21 cellular contexts compared by ENCODE assay signal in genomic region chr4:88846232-88846790, GRCh38.
DNase-seq lines count a peak whose midpoint lies in the region; ATAC-seq and TF ChIP-seq lines count a peak whose summit lies in the region.
"Had no signal": no experiment of that assay in that cellular context is flagged by ENCODE, and none has a peak within 500 bp of the region (broad histone marks: within the 10 kb centered on the region; RNA-seq: fewer than 3 reads in every experiment).

No MANE protein-coding gene starts in this region.

- no peaks in the 10 kb centered on the region for H3K9me3 ChIP-seq in fibroblast of lung (ENCODE audit: control insufficient read depth, insufficient read depth, low read depth, low read length)
- no peaks in the 10 kb centered on the region for H3K9me3 ChIP-seq in testis
- H3K9me3 ChIP-seq: BE2C, esophagus squamous epithelium, upper lobe of right lung had no signal

- H3K4me2 ChIP-seq in fibroblast of lung (ENCODE audit: extremely low read depth, insufficient read depth, low read length) = peak overlapping the region; percentile 23

- no peaks in the 10 kb centered on the region for H3K36me3 ChIP-seq in fibroblast of lung (ENCODE audit: control insufficient read depth, insufficient read depth, low read length)
- no peaks in the 10 kb centered on the region for H3K36me3 ChIP-seq in testis (ENCODE audit: low read depth, missing control alignments)
- H3K36me3 ChIP-seq: BE2C, esophagus squamous epithelium, upper lobe of right lung had no signal

- H3K27me3 ChIP-seq in fibroblast of lung (ENCODE audit: control insufficient read depth, insufficient read depth, low read length) (no peaks in the 10 kb centered on the region), testis (no peaks in the 10 kb centered on the region)
- H3K27me3 ChIP-seq: BE2C, esophagus squamous epithelium, upper lobe of right lung had no signal

- no peaks in the 10 kb centered on the region for H3K79me2 ChIP-seq in fibroblast of lung (ENCODE audit: control insufficient read depth, insufficient read depth, low read length)

- no peak overlapping the region for H3K4me3 ChIP-seq in fibroblast of lung (replicated peaks in 1 of 4; ENCODE audit: control extremely low read depth in 1 of 4, insufficient read depth in 1 of 4, low read depth in 3 of 4, low read length in 4 of 4)
- no peak overlapping the region for H3K4me3 ChIP-seq in testis
- H3K4me3 ChIP-seq: esophagus squamous epithelium, upper lobe of right lung had no signal

- CTCF ChIA-PET in WTC11 (lab: Charles Lee) = no interaction called here

- no peaks in the 10 kb centered on the region for H3K4me1 ChIP-seq in fibroblast of lung (ENCODE audit: control insufficient read depth, extremely low read depth, insufficient read depth, low read length)
- no peaks in the 10 kb centered on the region for H3K4me1 ChIP-seq in testis
- H3K4me1 ChIP-seq: esophagus squamous epithelium had no signal

- no peak overlapping the region for H3K27ac ChIP-seq in fibroblast of lung (ENCODE audit: insufficient read depth, low read length)
- no peak overlapping the region for H3K27ac ChIP-seq in testis
- H3K27ac ChIP-seq: 22Rv1, esophagus squamous epithelium, upper lobe of right lung had no signal

- WGBS in testis, 2 donors = 38 to 43% methylated on average over 4 of the region's 4 CpGs

- peak overlapping the region; percentile 67 for H3K27ac Mint-ChIP-seq in WTC11
- H3K27ac Mint-ChIP-seq in progenitor cell of endocrine pancreas = peak overlapping the region; percentile 35
- H3K27ac Mint-ChIP-seq: activated B cell treated with CpG ODN at 0.5 μM for 24 hours; activated CD4-positive, alpha-beta memory T cell treated with anti-CD3 and anti-CD28 coated beads, Interleukin-2, amount 10 ng/mL, durations not matched to agents 7 days and 5 days had no signal

- POLR2A ChIA-PET in WTC11 (lab: Charles Lee) = interaction anchor here (0.6 kb wide), 1 partner anchor 56 kb away, joined by 3 read pairs; no protein-coding TSS in a partner anchor

- no peak for TF ChIP-seq POLR2A in testis (IDR thresholded peaks at IDR 0.05)

- H4K20me1 ChIP-seq in fibroblast of lung (ENCODE audit: control insufficient read depth, extremely low read depth, insufficient read depth, low read length) = no peaks in the 10 kb centered on the region

- H3K9me3 Mint-ChIP-seq in WTC11 (no peaks in the 10 kb centered on the region), progenitor cell of endocrine pancreas (ENCODE audit: low read depth) (no peaks in the 10 kb centered on the region)
- H3K9me3 Mint-ChIP-seq: activated B cell treated with CpG ODN at 0.5 μM for 24 hours; activated CD4-positive, alpha-beta memory T cell treated with anti-CD3 and anti-CD28 coated beads, Interleukin-2, amount 10 ng/mL, durations not matched to agents 7 days and 5 days had no signal

- no peak for TF ChIP-seq CTCF in WTC11 (IDR thresholded peaks at IDR 0.05)
- no peak for TF ChIP-seq CTCF in fibroblast of lung (conservative IDR thresholded peaks at IDR 0.05 in 1 of 2, IDR thresholded peaks at IDR 0.05 in 1 of 2; ENCODE audit: low read depth in 1 of 2, low read length in 2 of 2)
- TF ChIP-seq CTCF in progenitor cell of endocrine pancreas (IDR thresholded peaks at IDR 0.05; ENCODE audit: unreplicated experiment) = no peak
- no peak for TF ChIP-seq CTCF in testis (IDR thresholded peaks at IDR 0.05)

- peaks cover 23% of the 10 kb centered on the region for H3K4me1 Mint-ChIP-seq in WTC11
- H3K4me1 Mint-ChIP-seq in progenitor cell of endocrine pancreas (ENCODE audit: low read depth) = peaks cover 6% of the 10 kb centered on the region
- H3K4me1 Mint-ChIP-seq: activated B cell treated with CpG ODN at 0.5 μM for 24 hours; activated CD4-positive, alpha-beta memory T cell treated with anti-CD3 and anti-CD28 coated beads, Interleukin-2, amount 10 ng/mL, durations not matched to agents 7 days and 5 days had no signal

- no peak overlapping the region for H2AFZ ChIP-seq in fibroblast of lung (ENCODE audit: low read length)

- H3K27me3 Mint-ChIP-seq in WTC11 (ENCODE audit: low read depth) = no peaks in the 10 kb centered on the region
- no peaks in the 10 kb centered on the region for H3K27me3 Mint-ChIP-seq in progenitor cell of endocrine pancreas
- H3K27me3 Mint-ChIP-seq: activated CD4-positive, alpha-beta memory T cell treated with anti-CD3 and anti-CD28 coated beads, Interleukin-2, amount 10 ng/mL, durations not matched to agents 7 days and 5 days had no signal

- H3K36me3 Mint-ChIP-seq in WTC11 (peaks cover 6% of the 10 kb centered on the region; the same call in 1 of the 2 replicates), progenitor cell of endocrine pancreas (ENCODE audit: insufficient read depth) (peaks cover 6% of the 10 kb centered on the region)

- DNase-seq in DMS53 (lab: John Stamatoyannopoulos, UW) (peak; percentile 36), DMS53 treated with DMSO at 0.1 percent for 48 hours (lab: John Stamatoyannopoulos, UW; ENCODE audit: unreplicated experiment) (no peak), WTC11 (ENCODE audit: low spot score) (no peak), fibroblast of lung (ENCODE audit: low read depth in 2 of 2) (peak in 1 of 2 donors; percentile 55), progenitor cell of endocrine pancreas (ENCODE audit: low spot score, unreplicated experiment) (no peak), NK-92 (lab: John Stamatoyannopoulos, UW; ENCODE audit: unreplicated experiment) (no peak), testis (no peak), NCI-H2081 (lab: John Stamatoyannopoulos, UW) (no peak)
- DNase-seq: activated B cell treated with CpG ODN at 0.5 μM for 24 hours; activated CD4-positive, alpha-beta memory T cell treated with anti-CD3 and anti-CD28 coated beads, Interleukin-2, amount 10 ng/mL, durations not matched to agents 7 days and 5 days; anterior cingulate cortex; BE2C; cerebellar nuclear complex; effector CD4-positive, alpha-beta T cell; esophagus squamous epithelium; retina; stimulated activated CD8-positive, alpha-beta memory T cell treated with anti-CD3 and anti-CD28 coated beads, Interleukin-4, amount 100 ng/mL, for 48 hours; T-helper 9 cell; upper lobe of right lung had no signal

- H3K9ac ChIP-seq in fibroblast of lung (ENCODE audit: insufficient read depth, low read length) = no peak overlapping the region

- no peak overlapping the region for H3K4me3 Mint-ChIP-seq in WTC11
- no peak overlapping the region for H3K4me3 Mint-ChIP-seq in progenitor cell of endocrine pancreas (ENCODE audit: low read depth)
- H3K4me3 Mint-ChIP-seq: activated B cell treated with CpG ODN at 0.5 μM for 24 hours; activated CD4-positive, alpha-beta memory T cell treated with anti-CD3 and anti-CD28 coated beads, Interleukin-2, amount 10 ng/mL, durations not matched to agents 7 days and 5 days had no signal

- ATAC-seq in WTC11 = no peak
- ATAC-seq: SK-N-SH treated with all-trans-retinoic acid at 6 μM for 48 hours, upper lobe of right lung had no signal

- intact Hi-C loops in testis (cut with DNase I; ENCODE audit: low total_unique reads) = no loop called here

TF ChIP-seq in WTC11, 78 proteins besides CTCF, POLR2A, EP300 and RAD21:
- no peak for TF ChIP-seq ETV6 (CRISPR knock-in tag; IDR thresholded peaks at IDR 0.05)
TF ChIP-seq in WTC11: peak in this region for 0.
